Comparison of ENCODE assay signal across 10 cellular contexts in genomic region chr12:90174198-90174510, GRCh38.
A peak's percentile ranks its signal among the peaks of the same experiment; 100 is the strongest.
DNase-seq lines count a peak whose midpoint lies in the region; ATAC-seq lines count a peak whose summit lies in the region.
"Had no signal": no experiment of that assay in that cellular context is flagged by ENCODE, and none has a peak within 500 bp of the region (broad histone marks: within the 10 kb centered on the region; RNA-seq: fewer than 3 reads in every experiment).

No MANE protein-coding gene starts in this region.

- no peak overlapping the region for H3K4me3 ChIP-seq in neuronal stem cell (ENCODE audit: low read length in 2 of 2)

- H3K27me3 ChIP-seq in neuronal stem cell (ENCODE audit: control insufficient read depth in 3 of 3, insufficient read depth in 3 of 3, low read depth in 1 of 3, low read length in 3 of 3), result no peaks in the 10 kb centered on the region

- no peak overlapping the region for H3K27ac Mint-ChIP-seq in T-helper 2 cell treated with Interferon-gamma antibody and Interleukin-4, amounts not matched to agents 5 μg/mL and 100 μg/mL, for 36 hours

- no peak overlapping the region for H2BK12ac ChIP-seq in neuronal stem cell (ENCODE audit: low read length)

- no peak overlapping the region for H3K9ac ChIP-seq in neuronal stem cell (ENCODE audit: low read depth, low read length, poor library complexity)

- H2BK15ac ChIP-seq in neuronal stem cell (ENCODE audit: low read length), result no peak overlapping the region

- ATAC-seq in HG02870 (IDR thresholded peaks at IDR 0.05; ENCODE audit: unreplicated experiment) (peak; percentile 81), HG02840 (IDR thresholded peaks at IDR 0.05; ENCODE audit: low FRiP score, unreplicated experiment) (no peak)

- H3K4me3 Mint-ChIP-seq in T-helper 2 cell treated with Interferon-gamma antibody and Interleukin-4, amounts not matched to agents 5 μg/mL and 100 μg/mL, for 36 hours, result no peak overlapping the region

- no peak overlapping the region for H3K4ac ChIP-seq in neuronal stem cell (ENCODE audit: low read length)

- no peaks in the 10 kb centered on the region for H3K9me3 ChIP-seq in neuronal stem cell (replicated peaks in 1 of 2; ENCODE audit: control insufficient read depth in 2 of 2, insufficient read depth in 1 of 2, low read depth in 1 of 2, low read length in 2 of 2)

- DNase-seq in NCI-H524 (lab: John Stamatoyannopoulos, UW) (peak; percentile 86 to 96), NCI-H524 treated with DMSO at 0.1 percent for 48 hours (lab: John Stamatoyannopoulos, UW) (no peak), neuronal stem cell (ENCODE audit: low spot score) (no peak), globus pallidus (ENCODE audit: low spot score) (no peak), GM19240 (ENCODE audit: insufficient read length, low spot score) (no peak)
- peak; percentile 20 for DNase-seq in T-helper 2 cell treated with Interferon-gamma antibody and Interleukin-4, amounts not matched to agents 5 μg/mL and 100 μg/mL, for 36 hours (ENCODE audit: low spot score)
- DNase-seq: activated naive CD4-positive, alpha-beta T cell treated with anti-CD3 and anti-CD28 coated beads, Interleukin-2, amount 50 U/mL, for 16 hours; NCI-H1417 treated with DMSO at 0.1 percent for 48 hours had no signal

- H3K18ac ChIP-seq in neuronal stem cell (ENCODE audit: low read length), result no peak overlapping the region

- no peaks in the 10 kb centered on the region for H3K36me3 ChIP-seq in neuronal stem cell (replicated peaks in 1 of 2; ENCODE audit: control insufficient read depth in 2 of 2, insufficient read depth in 2 of 2, low read length in 2 of 2)

- no peak overlapping the region for H4K8ac ChIP-seq in neuronal stem cell (ENCODE audit: low read depth, low read length)

- H3K4me1 Mint-ChIP-seq in T-helper 2 cell treated with Interferon-gamma antibody and Interleukin-4, amounts not matched to agents 5 μg/mL and 100 μg/mL, for 36 hours (ENCODE audit: low read depth), result peaks cover 2% of the 10 kb centered on the region

- no peaks in the 10 kb centered on the region for H3K79me1 ChIP-seq in neuronal stem cell (ENCODE audit: low read depth, low read length)

- no peaks in the 10 kb centered on the region for H3K9me3 Mint-ChIP-seq in T-helper 2 cell treated with Interferon-gamma antibody and Interleukin-4, amounts not matched to agents 5 μg/mL and 100 μg/mL, for 36 hours

- WGBS in neuronal stem cell (ENCODE audit: extremely low coverage in 2 of 2, insufficient read length in 2 of 2, insufficient replicate concordance in 1 of 2), 2 donors, result no CpG with 5 or more reads among the region's 1 CpG

- H3K27me3 Mint-ChIP-seq in T-helper 2 cell treated with Interferon-gamma antibody and Interleukin-4, amounts not matched to agents 5 μg/mL and 100 μg/mL, for 36 hours (ENCODE audit: low read depth), result no peaks in the 10 kb centered on the region

- no peak overlapping the region for H3K4me2 ChIP-seq in neuronal stem cell (ENCODE audit: insufficient read depth, low read length, poor library complexity, severe bottlenecking)

- H2BK5ac ChIP-seq in neuronal stem cell (ENCODE audit: low read length), result no peak overlapping the region

- H4K91ac ChIP-seq in neuronal stem cell (ENCODE audit: low read depth, low read length, poor library complexity), result no peak overlapping the region

- H3K4me1 ChIP-seq in neuronal stem cell (ENCODE audit: control insufficient read depth in 2 of 2, insufficient read depth in 1 of 2, low read depth in 1 of 2, low read length in 2 of 2), result peaks cover 2 to 8% of the 10 kb centered on the region in 2 donors

- no peaks in the 10 kb centered on the region for H3K36me3 Mint-ChIP-seq in T-helper 2 cell treated with Interferon-gamma antibody and Interleukin-4, amounts not matched to agents 5 μg/mL and 100 μg/mL, for 36 hours (ENCODE audit: low read depth)

- no peak overlapping the region for H2BK120ac ChIP-seq in neuronal stem cell (ENCODE audit: low read depth, low read length)

- peak overlapping the region; percentile 36 for H2AFZ ChIP-seq in neuronal stem cell (ENCODE audit: low read length)

- H3K23ac ChIP-seq in neuronal stem cell (ENCODE audit: low read depth, low read length, poor library complexity), result no peak overlapping the region

- H3K27ac ChIP-seq in neuronal stem cell (replicated peaks; ENCODE audit: low read length), result no peak overlapping the region

- no peak overlapping the region for H2AK5ac ChIP-seq in neuronal stem cell (ENCODE audit: low read depth, low read length)

- no peak overlapping the region for H3K14ac ChIP-seq in neuronal stem cell (ENCODE audit: low read length)

Comparison
In these comparisons a context has a peak if more than half of its experiments do, and no peak if none do; other contexts are left out.
1. DNase-seq: peak in NCI-H524 (2 of 2) and T-helper 2 cell treated with Interferon-gamma antibody and Interleukin-4, amounts not matched to agents 5 μg/mL and 100 μg/mL, for 36 hours (single experiment); none in NCI-H524 treated with DMSO at 0.1 percent for 48 hours (single experiment), neuronal stem cell (single experiment), globus pallidus (single experiment) and GM19240 (single experiment).